Comparison of ENCODE assay signal across 21 cellular contexts in the genomic region with DNA sequence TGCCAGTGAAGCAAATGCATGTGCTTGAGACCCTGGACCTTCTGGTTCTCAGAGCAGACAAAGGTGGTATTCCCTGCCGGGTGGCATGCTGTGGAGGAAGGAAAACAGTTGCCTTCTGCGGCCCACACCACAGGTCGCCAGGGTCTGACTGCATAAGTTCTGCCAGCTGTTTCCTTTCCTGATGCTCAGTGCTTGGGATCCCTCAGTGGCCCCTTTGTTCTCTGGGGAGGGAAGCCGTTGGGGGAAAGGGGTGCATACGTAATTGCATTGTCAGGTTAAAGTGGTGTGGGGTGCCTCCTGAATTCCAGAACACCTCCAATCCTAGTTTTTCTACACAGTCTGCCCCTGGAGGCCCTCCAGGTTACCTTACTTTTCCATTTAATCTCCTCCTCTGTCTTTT. TPM values are rescaled to one million over a fixed set of nuclear protein-coding genes. Genes with fewer than 3 reads are reported as not detected.
"Had no signal": no experiment of that assay in that cellular context is flagged by ENCODE, and none has a peak within 500 bp of the region (broad histone marks: within the 10 kb centered on the region; RNA-seq: fewer than 3 reads in every experiment).

No MANE protein-coding gene starts in this region.

- H3K27me3 ChIP-seq: body of pancreas, left lung, tibial nerve, vagina had no signal

- H3K4me3 Mint-ChIP-seq: activated CD8-positive, alpha-beta T cell treated with anti-CD3 and anti-CD28 coated beads for 36 hours; activated naive CD8-positive, alpha-beta T cell treated with anti-CD3 and anti-CD28 coated beads for 36 hours; central memory CD8-positive, alpha-beta T cell; naive thymus-derived CD4-positive, alpha-beta T cell; stimulated activated effector memory CD8-positive, alpha-beta T cell treated with anti-CD3 and anti-CD28 coated beads, Interleukin-12 subunit alpha, Interleukin-12 subunit beta, amount 100 ng/mL, for 72 hours had no signal

- H3K4me3 ChIP-seq: body of pancreas, coronary artery, left lung, mucosa of descending colon, tibial nerve, vagina had no signal

- H3K36me3 Mint-ChIP-seq: activated naive CD8-positive, alpha-beta T cell treated with anti-CD3 and anti-CD28 coated beads for 36 hours; stimulated activated effector memory CD8-positive, alpha-beta T cell treated with anti-CD3 and anti-CD28 coated beads, Interleukin-12 subunit alpha, Interleukin-12 subunit beta, amount 100 ng/mL, for 72 hours had no signal

- H3K4me1 Mint-ChIP-seq: activated naive CD8-positive, alpha-beta T cell treated with anti-CD3 and anti-CD28 coated beads for 36 hours; central memory CD8-positive, alpha-beta T cell; naive thymus-derived CD4-positive, alpha-beta T cell; stimulated activated effector memory CD8-positive, alpha-beta T cell treated with anti-CD3 and anti-CD28 coated beads, Interleukin-12 subunit alpha, Interleukin-12 subunit beta, amount 100 ng/mL, for 72 hours had no signal

- H3K27ac Mint-ChIP-seq: activated CD8-positive, alpha-beta T cell treated with anti-CD3 and anti-CD28 coated beads for 36 hours; activated naive CD8-positive, alpha-beta T cell treated with anti-CD3 and anti-CD28 coated beads for 36 hours; naive thymus-derived CD4-positive, alpha-beta T cell; stimulated activated effector memory CD8-positive, alpha-beta T cell treated with anti-CD3 and anti-CD28 coated beads, Interleukin-12 subunit alpha, Interleukin-12 subunit beta, amount 100 ng/mL, for 72 hours had no signal

- H3K4me1 ChIP-seq: body of pancreas, left lung, tibial nerve, vagina had no signal

- H3K36me3 ChIP-seq: left lung had no signal

- H3K9me3 Mint-ChIP-seq: activated CD8-positive, alpha-beta T cell treated with anti-CD3 and anti-CD28 coated beads for 36 hours; activated naive CD8-positive, alpha-beta T cell treated with anti-CD3 and anti-CD28 coated beads for 36 hours; central memory CD8-positive, alpha-beta T cell; naive thymus-derived CD4-positive, alpha-beta T cell; stimulated activated effector memory CD8-positive, alpha-beta T cell treated with anti-CD3 and anti-CD28 coated beads, Interleukin-12 subunit alpha, Interleukin-12 subunit beta, amount 100 ng/mL, for 72 hours had no signal

- H3K27ac ChIP-seq: body of pancreas, coronary artery, left lung, tibial nerve, vagina, VCaP had no signal

- ATAC-seq: activated CD8-positive, alpha-beta T cell treated with anti-CD3 and anti-CD28 coated beads for 36 hours; body of pancreas; left lung; mucosa of descending colon; naive thymus-derived CD4-positive, alpha-beta T cell; stimulated activated effector memory CD8-positive, alpha-beta T cell treated with anti-CD3 and anti-CD28 coated beads, Interleukin-12 subunit alpha, Interleukin-12 subunit beta, amount 100 ng/mL, for 72 hours had no signal

- H3K27me3 Mint-ChIP-seq: central memory CD8-positive, alpha-beta T cell had no signal

- H3K9me3 ChIP-seq: body of pancreas, left lung, mucosa of descending colon, tibial nerve, vagina had no signal

- DNase-seq: activated CD4-positive, alpha-beta T cell treated with anti-CD3 and anti-CD28 coated beads for 4 hours; activated CD8-positive, alpha-beta T cell treated with anti-CD3 and anti-CD28 coated beads for 36 hours; activated gamma-delta T cell treated with Interleukin-2 at 50 U/mL for 16 hours; activated naive CD8-positive, alpha-beta T cell treated with anti-CD3 and anti-CD28 coated beads for 36 hours; amygdala; body of pancreas; effector CD4-positive, alpha-beta T cell; foreskin fibroblast; hippocampal formation; left lung; mucosa of descending colon; naive thymus-derived CD4-positive, alpha-beta T cell; posterior cingulate gyrus; retina; stimulated activated CD4-positive, alpha-beta T cell treated with anti-CD3 and anti-CD28 coated beads, Interleukin-12 subunit alpha, Interleukin-12 subunit beta, amount 100 ng/mL, for 4 hours had no signal

RNA-seq across cellular contexts. Expression of a gene that starts 43.1 kb away (rescaled TPM):
- polyA plus RNA-seq: naive thymus-derived CD4-positive, alpha-beta T cell had no signal
